Comparison of ENCODE assay signal across 2 cellular contexts in the genomic region with DNA sequence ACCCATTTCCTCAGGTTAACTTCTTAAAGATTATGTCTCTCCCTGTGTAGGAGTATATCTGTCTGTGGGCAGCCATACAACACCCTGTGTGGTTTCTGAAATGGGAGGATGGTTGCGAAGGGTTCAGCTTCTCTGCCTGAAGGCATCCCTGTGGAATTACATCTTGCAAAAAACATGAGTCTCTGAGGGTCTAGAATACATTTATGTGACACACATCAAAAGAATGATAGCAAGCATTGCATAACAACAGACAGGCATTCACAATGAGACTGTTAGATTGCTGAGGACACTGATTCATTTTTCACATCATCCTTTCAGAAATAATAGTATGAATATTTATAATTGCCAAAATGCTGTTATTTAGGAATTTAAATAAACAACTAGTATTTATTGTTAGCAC.
A peak's percentile ranks its signal among the peaks of the same experiment; 100 is the strongest.
TF ChIP-seq lines count a peak whose summit lies in the region.

No MANE protein-coding gene starts in this region.

TF ChIP-seq in IMR-90, 13 proteins besides CTCF, POLR2A, EP300 and RAD21:
- TF ChIP-seq CEBPB (IDR thresholded peaks at IDR 0.05; ENCODE audit: low read depth, low read length), result peak; percentile 47
- TF ChIP-seq BHLHE40 (IDR thresholded peaks at IDR 0.05; ENCODE audit: low read depth, low read length), result no peak

TF ChIP-seq in H1, 55 proteins besides CTCF, POLR2A, EP300 and RAD21:
- TF ChIP-seq MAFK (IDR thresholded peaks at IDR 0.05; ENCODE audit: low read depth, low read length) (no peak), TBP (IDR thresholded peaks at IDR 0.05; ENCODE audit: low read depth, low read length) (no peak), SP1 (IDR thresholded peaks at IDR 0.05; ENCODE audit: low read depth, low read length) (no peak), NRF1 (IDR thresholded peaks at IDR 0.05; ENCODE audit: low read depth, low read length) (no peak), KDM1A (IDR thresholded peaks at IDR 0.05; ENCODE audit: borderline replicate concordance, low read length) (no peak), EZH2 (IDR thresholded peaks at IDR 0.05; ENCODE audit: low read depth, low read length, severe bottlenecking) (no peak), YY1 (IDR thresholded peaks at IDR 0.05; ENCODE audit: low read depth, low read length) (no peak), HDAC2 (IDR thresholded peaks at IDR 0.05; ENCODE audit: borderline replicate concordance in 1 of 2, low read depth in 2 of 2, low read length in 2 of 2) (no peak), RFX5 (IDR thresholded peaks at IDR 0.05; ENCODE audit: borderline replicate concordance, low read depth, low read length) (no peak), GTF2F1 (IDR thresholded peaks at IDR 0.05; ENCODE audit: borderline replicate concordance, low read depth, low read length) (no peak), SIRT6 (IDR thresholded peaks at IDR 0.05; ENCODE audit: low read length) (no peak), BCL11A (IDR thresholded peaks at IDR 0.05; ENCODE audit: low read depth in 2 of 2, low read length in 2 of 2) (no peak), CHD2 (IDR thresholded peaks at IDR 0.05; ENCODE audit: low read length) (no peak), SIN3A (conservative IDR thresholded peaks at IDR 0.05 in 1 of 2, IDR thresholded peaks at IDR 0.05 in 1 of 2; ENCODE audit: low read depth in 1 of 2, low read length in 2 of 2) (no peak)
- TF ChIP-seq, protein P1, sequence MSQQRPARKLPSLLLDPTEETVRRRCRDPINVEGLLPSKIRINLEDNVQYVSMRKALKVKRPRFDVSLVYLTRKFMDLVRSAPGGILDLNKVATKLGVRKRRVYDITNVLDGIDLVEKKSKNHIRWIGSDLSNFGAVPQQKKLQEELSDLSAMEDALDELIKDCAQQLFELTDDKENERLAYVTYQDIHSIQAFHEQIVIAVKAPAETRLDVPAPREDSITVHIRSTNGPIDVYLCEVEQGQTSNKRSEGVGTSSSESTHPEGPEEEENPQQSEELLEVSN (IDR thresholded peaks at IDR 0.05), result no peak
- TF ChIP-seq, protein P2, sequence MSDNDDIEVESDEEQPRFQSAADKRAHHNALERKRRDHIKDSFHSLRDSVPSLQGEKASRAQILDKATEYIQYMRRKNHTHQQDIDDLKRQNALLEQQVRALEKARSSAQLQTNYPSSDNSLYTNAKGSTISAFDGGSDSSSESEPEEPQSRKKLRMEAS (IDR thresholded peaks at IDR 0.05), result no peak
